In genomic region chr5:132822650-132823480, GRCh38 we compare ENCODE assay signal across 11 cellular contexts. TPM values are rescaled to one million over a fixed set of nuclear protein-coding genes. Genes with fewer than 3 reads are reported as not detected.
DNase-seq lines count a peak whose midpoint lies in the region; ATAC-seq and TF ChIP-seq lines count a peak whose summit lies in the region.
"Had no signal": no experiment of that assay in that cellular context is flagged by ENCODE, and none has a peak within 500 bp of the region (broad histone marks: within the 10 kb centered on the region; RNA-seq: fewer than 3 reads in every experiment).

No MANE protein-coding gene starts in this region.

- no peak overlapping the region for H3K4me2 ChIP-seq in osteoblast (ENCODE audit: insufficient read depth, low read length)

- no peak overlapping the region for H3K4me3 ChIP-seq in osteoblast (ENCODE audit: insufficient read depth, low read length)
- H3K4me3 ChIP-seq: SJCRH30 had no signal

- peak; percentile 22 for ATAC-seq in foreskin keratinocyte
- no peak for ATAC-seq in HG02571 (IDR thresholded peaks at IDR 0.05; ENCODE audit: unreplicated experiment)

- H3K9me3 ChIP-seq in osteoblast (ENCODE audit: low read depth, low read length) = no peaks in the 10 kb centered on the region
- H3K9me3 ChIP-seq: SJCRH30 had no signal

- H3K27me3 ChIP-seq in foreskin keratinocyte = peaks cover 4% of the 10 kb centered on the region
- no peaks in the 10 kb centered on the region for H3K27me3 ChIP-seq in osteoblast (ENCODE audit: insufficient read depth, low read length)
- H3K27me3 ChIP-seq: SJCRH30 had no signal

- peaks cover 6% of the 10 kb centered on the region for H3K36me3 ChIP-seq in osteoblast (ENCODE audit: insufficient read depth, low read length)
- H3K36me3 ChIP-seq: SJCRH30 had no signal

- H3K4me1 ChIP-seq in foreskin keratinocyte (no peaks in the 10 kb centered on the region), osteoblast (ENCODE audit: insufficient read depth, low read length) (peaks cover 3% of the 10 kb centered on the region)

- peak; percentile 44 for TF ChIP-seq CTCF in foreskin keratinocyte (conservative IDR thresholded peaks at IDR 0.05)
- TF ChIP-seq CTCF in osteoblast (IDR thresholded peaks at IDR 0.05; ENCODE audit: extremely low read depth, low read depth, low read length) = no peak

- DNase-seq in ELF-1 (ENCODE audit: low read depth, low spot score) (peak; percentile 94), NCI-H526 treated with DMSO at 0.1 percent for 48 hours (lab: John Stamatoyannopoulos, UW) (peak; percentile 9), foreskin keratinocyte (peak in 1 of 2 donors; percentile 38), osteoblast (ENCODE audit: insufficient read length, low spot score, missing footprints) (peak; percentile 73), KG1 (lab: John Stamatoyannopoulos, UW) (no peak), mucosa of gallbladder (ENCODE audit: low spot score) (no peak), SW480 (ENCODE audit: low spot score) (no peak)
- DNase-seq: activated effector memory CD4-positive, alpha-beta T cell treated with Interleukin-2 at 50 U/mL for 16 hours; DND-41 had no signal

- no peaks in the 10 kb centered on the region for H4K20me1 ChIP-seq in osteoblast (ENCODE audit: insufficient read depth, low read length)

- no peak overlapping the region for H3K27ac ChIP-seq in foreskin keratinocyte
- no peak overlapping the region for H3K27ac ChIP-seq in osteoblast (ENCODE audit: low read depth, low read length)
- H3K27ac ChIP-seq: SJCRH30 had no signal

- no peak overlapping the region for H2AFZ ChIP-seq in osteoblast (ENCODE audit: low read length)

- H3K79me2 ChIP-seq in osteoblast (ENCODE audit: insufficient read depth, low read length) = peaks cover 3% of the 10 kb centered on the region

RNA-seq across cellular contexts. Expression of gene SHROOM1, which starts 7.6 kb away (rescaled TPM):
- 2.9 and 3.0 TPM in 2 replicates for total RNA-seq in foreskin keratinocyte
- polyA plus RNA-seq in foreskin keratinocyte = 3.2 and 3.4 TPM in 2 replicates
- total RNA-seq in osteoblast = 4.7 and 6.2 TPM in 2 replicates
- 96.1 TPM for total RNA-seq in mucosa of gallbladder

RNA-seq across cellular contexts. Expression of gene SOWAHA, which starts 9.8 kb away (rescaled TPM):
- total RNA-seq in foreskin keratinocyte = 0.03 and 0.07 TPM in 2 replicates
- polyA plus RNA-seq in foreskin keratinocyte = 0.03 TPM in 1 of 2 replicates, not detected in the other
- under 0.01 and 0.29 TPM in 2 replicates for total RNA-seq in osteoblast
- total RNA-seq in mucosa of gallbladder = 22.2 TPM

RNA-seq across cellular contexts. Expression of gene GDF9, which starts 43.4 kb away (rescaled TPM):
- total RNA-seq in foreskin keratinocyte (0.11 and 0.14 TPM in 2 replicates), osteoblast (0.29 and 0.36 TPM in 2 replicates), mucosa of gallbladder (0.09 TPM)
- polyA plus RNA-seq in foreskin keratinocyte = 0.03 and 0.08 TPM in 2 replicates

RNA-seq across cellular contexts. Expression of gene UQCRQ, which starts 43.6 kb away (rescaled TPM):
- 369 and 412 TPM in 2 replicates for total RNA-seq in foreskin keratinocyte
- 557 and 587 TPM in 2 replicates for polyA plus RNA-seq in foreskin keratinocyte
- total RNA-seq in osteoblast = 76.0 and 94.6 TPM in 2 replicates
- 625 TPM for total RNA-seq in mucosa of gallbladder

RNA-seq across cellular contexts. Expression of gene SEPTIN8, which starts 45.8 kb away (rescaled TPM):
- total RNA-seq in foreskin keratinocyte (47.9 and 48.5 TPM in 2 replicates), osteoblast (32.1 and 33.7 TPM in 2 replicates), mucosa of gallbladder (63.9 TPM)
- polyA plus RNA-seq in foreskin keratinocyte = 22.5 and 24.9 TPM in 2 replicates

Comparison
In these comparisons a context has a peak if more than half of its experiments do, and no peak if none do; other contexts are left out.
1. DNase-seq: peak in ELF-1 (single experiment), NCI-H526 treated with DMSO at 0.1 percent for 48 hours (single experiment) and osteoblast (single experiment); none in KG1 (single experiment), mucosa of gallbladder (single experiment) and SW480 (single experiment).
2. RNA of gene SHROOM1, which starts 7.6 kb away (total RNA-seq): 96.1 TPM in mucosa of gallbladder (single experiment); 4.7 to 6.2 TPM in osteoblast and 2.9 to 3.0 TPM in foreskin keratinocyte; every median in the first group is over 10 times any median in the second.
3. RNA of gene SOWAHA, which starts 9.8 kb away (total RNA-seq): 22.2 TPM in mucosa of gallbladder (single experiment); 0.03 to 0.07 TPM in foreskin keratinocyte and under 0.01 to 0.29 TPM in osteoblast; every median in the first group is over 10 times any median in the second.